In the genomic region with DNA sequence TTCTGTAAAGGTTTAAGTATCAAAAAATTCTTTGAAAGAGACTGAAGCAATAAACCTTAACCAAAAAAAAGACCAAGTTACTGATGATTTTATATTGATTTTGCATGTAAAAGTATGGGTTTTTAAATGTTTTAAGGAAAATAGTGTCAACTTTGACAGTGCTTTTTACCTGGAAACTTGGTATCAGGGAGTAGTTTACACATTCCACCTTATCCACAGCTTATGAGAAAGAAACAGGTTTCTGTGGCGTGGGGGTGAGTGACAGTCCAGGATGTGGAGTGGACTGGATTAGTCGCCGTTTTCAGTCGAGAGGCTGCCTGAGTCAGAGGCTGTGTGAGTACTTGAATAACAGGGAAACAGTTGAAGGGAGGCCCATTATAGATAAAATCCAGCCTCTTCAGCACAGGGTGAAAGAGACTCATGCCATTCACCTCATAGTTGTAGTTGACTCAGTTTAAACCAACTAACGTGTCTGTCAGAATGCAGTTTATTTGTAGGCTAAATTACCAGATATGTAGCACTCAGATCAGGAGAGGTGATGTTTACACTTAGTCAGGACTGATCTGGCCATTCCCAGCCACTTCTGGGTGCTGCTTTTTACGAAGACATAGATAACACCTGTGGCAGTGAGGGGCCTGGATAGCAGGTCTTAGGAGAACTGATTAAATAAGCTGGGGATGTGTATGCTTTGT, we compare ENCODE assay signal across 8 cellular contexts. TPM values are rescaled to one million over a fixed set of nuclear protein-coding genes. Genes with fewer than 3 reads are reported as not detected.
DNase-seq lines count a peak whose midpoint lies in the region; ATAC-seq and TF ChIP-seq lines count a peak whose summit lies in the region.

No MANE protein-coding gene starts in this region.

- H3K27me3 ChIP-seq in esophagus muscularis mucosa (no peaks in the 10 kb centered on the region), gastrocnemius medialis (no peaks in the 10 kb centered on the region)

- peak overlapping the region in 3 of 4 donors; percentile 35 to 54 (median 53) for H3K4me3 ChIP-seq in esophagus muscularis mucosa
- no peak overlapping the region for H3K4me3 ChIP-seq in gastrocnemius medialis

- peaks cover 7 to 76% (median 70%) of the 10 kb centered on the region in 4 donors for H3K4me1 ChIP-seq in esophagus muscularis mucosa
- peaks cover 6 to 11% of the 10 kb centered on the region in 2 donors for H3K4me1 ChIP-seq in gastrocnemius medialis

- intact Hi-C loops in esophagus muscularis mucosa (cut with DNase I) (no loop called here), gastrocnemius medialis (cut with DNase I; ENCODE audit: low total_unique reads) (loop anchor here (2.0 kb wide), 1 partner anchor 25 kb away; no protein-coding TSS in a partner anchor)

- TF ChIP-seq CTCF in esophagus muscularis mucosa (IDR thresholded peaks at IDR 0.05): no peak
- TF ChIP-seq CTCF in gastrocnemius medialis (IDR thresholded peaks at IDR 0.05 in 4 of 5, conservative IDR thresholded peaks at IDR 0.05 in 1 of 5): no peak
- TF ChIP-seq CTCF in GM13976 (IDR thresholded peaks at IDR 0.05; ENCODE audit: borderline replicate concordance, control extremely low read depth, extremely low read depth, insufficient read depth, missing control alignments): no peak

- TF ChIP-seq EP300 in esophagus muscularis mucosa (IDR thresholded peaks at IDR 0.05): no peak

- no peak for ATAC-seq in gastrocnemius medialis

- TF ChIP-seq POLR2A in esophagus muscularis mucosa (IDR thresholded peaks at IDR 0.05; ENCODE audit: low read depth) (no peak), gastrocnemius medialis (IDR thresholded peaks at IDR 0.05) (no peak)

- DNase-seq in NK-92 treated with Interleukin-12 subunit alpha and Interleukin-12 subunit beta, amount 100 ng/mL, for 24 hours (lab: John Stamatoyannopoulos, UW): peak; percentile 42
- no peak for DNase-seq in NK-92 (lab: John Stamatoyannopoulos, UW; ENCODE audit: unreplicated experiment)
- peak; percentile 48 for DNase-seq in HPDE6-E6E7 (ENCODE audit: extremely low spot score)
- peak; percentile 45 for DNase-seq in activated CD4-positive, alpha-beta T cell treated with anti-CD3 and anti-CD28 coated beads, Interleukin-2, amount 50 U/mL, for 1 hour
- no peak for DNase-seq in esophagus muscularis mucosa (ENCODE audit: extremely low spot score)
- DNase-seq in gastrocnemius medialis: no peak
- DNase-seq in GM13976 (ENCODE audit: low spot score): no peak
- DNase-seq in ureter (ENCODE audit: low spot score): no peak

- H3K9me3 ChIP-seq in esophagus muscularis mucosa (no peaks in the 10 kb centered on the region), gastrocnemius medialis (no peaks in the 10 kb centered on the region)

- in situ Hi-C loops in gastrocnemius medialis (cut with MboI; ENCODE audit: low sequenced_read_pairs in 4 of 4) (no loop called here), GM13976 (cut with MboI; ENCODE audit: low sequenced_read_pairs, unreplicated experiment) (no loop called here)

- H3K27ac ChIP-seq in esophagus muscularis mucosa (replicated peaks in 1 of 4) (peak overlapping the region; percentile 59 to 76 (median 70)), gastrocnemius medialis (peak overlapping the region; percentile 40 to 63 (median 55))

- H3K36me3 ChIP-seq in esophagus muscularis mucosa (no peaks in the 10 kb centered on the region), gastrocnemius medialis (no peaks in the 10 kb centered on the region)

- WGBS in esophagus muscularis mucosa: 26% methylated on average over 6 of the region's 6 CpGs

RNA-seq across cellular contexts. Expression of a gene that starts 0.6 kb away (rescaled TPM):
- 10 to 100 TPM; 11.9 to 32.1 (median 22.3) TPM for total RNA-seq in esophagus muscularis mucosa
- total RNA-seq in gastrocnemius medialis: 1 to 10 TPM in 3 of 4 donors, under 1 TPM in 1; 0.49 to 3.4 (median 2.5) TPM
- total RNA-seq in ureter: 5.4 TPM

RNA-seq across cellular contexts. Expression of a gene that starts 49.6 kb away (rescaled TPM):
- total RNA-seq in esophagus muscularis mucosa (not detected), gastrocnemius medialis (not detected), ureter (0.26 TPM)

Comparison
In these comparisons a context has a peak if more than half of its experiments do, and no peak if none do; other contexts are left out.
1. DNase-seq: peak in NK-92 treated with Interleukin-12 subunit alpha and Interleukin-12 subunit beta, amount 100 ng/mL, for 24 hours (single experiment), HPDE6-E6E7 (single experiment) and activated CD4-positive, alpha-beta T cell treated with anti-CD3 and anti-CD28 coated beads, Interleukin-2, amount 50 U/mL, for 1 hour (single experiment); none in NK-92 (single experiment), esophagus muscularis mucosa (single experiment), gastrocnemius medialis (0 of 2), GM13976 (single experiment) and ureter (single experiment).
2. H3K4me3 ChIP-seq: peak in esophagus muscularis mucosa (3 of 4); none in gastrocnemius medialis (0 of 4).